Comparison of ENCODE assay signal across 1 cellular context in the genomic region with DNA sequence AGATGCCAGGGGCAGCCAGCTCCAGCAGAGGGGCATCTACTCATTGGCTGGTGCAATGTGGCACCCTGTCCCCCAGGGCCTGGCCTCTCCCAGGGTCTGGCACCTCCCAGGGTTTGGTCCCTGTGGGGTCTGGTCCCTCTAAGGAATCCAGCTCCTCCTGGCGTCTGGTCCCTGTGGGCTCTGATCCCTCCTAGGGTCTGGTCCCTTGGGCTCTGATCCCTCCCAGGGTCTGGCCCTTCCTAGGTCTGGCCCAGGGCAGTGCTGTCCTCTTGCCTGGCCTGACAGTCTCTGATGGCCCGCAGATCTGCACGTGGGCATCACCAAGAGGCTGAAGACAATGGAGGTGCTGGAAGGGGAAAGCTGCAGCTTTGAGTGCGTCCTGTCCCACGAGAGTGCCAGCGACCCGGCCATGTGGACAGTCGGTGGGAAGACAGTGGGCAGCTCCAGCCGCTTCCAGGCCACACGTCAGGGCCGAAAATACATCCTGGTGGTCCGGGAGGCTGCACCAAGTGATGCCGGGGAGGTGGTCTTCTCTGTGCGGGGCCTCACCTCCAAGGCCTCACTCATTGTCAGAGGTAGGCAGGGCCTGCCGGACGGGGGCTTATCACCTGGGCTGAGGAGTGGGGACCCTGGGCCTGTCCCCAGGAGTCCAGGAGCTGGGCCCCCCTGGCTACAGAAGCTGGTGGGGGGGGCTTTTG.
TF ChIP-seq lines count a peak whose summit lies in the region.

No MANE protein-coding gene starts in this region.

TF ChIP-seq in WTC11, 78 proteins besides CTCF, POLR2A, EP300 and RAD21 (continued from another document):
- TF ChIP-seq, protein P1, sequence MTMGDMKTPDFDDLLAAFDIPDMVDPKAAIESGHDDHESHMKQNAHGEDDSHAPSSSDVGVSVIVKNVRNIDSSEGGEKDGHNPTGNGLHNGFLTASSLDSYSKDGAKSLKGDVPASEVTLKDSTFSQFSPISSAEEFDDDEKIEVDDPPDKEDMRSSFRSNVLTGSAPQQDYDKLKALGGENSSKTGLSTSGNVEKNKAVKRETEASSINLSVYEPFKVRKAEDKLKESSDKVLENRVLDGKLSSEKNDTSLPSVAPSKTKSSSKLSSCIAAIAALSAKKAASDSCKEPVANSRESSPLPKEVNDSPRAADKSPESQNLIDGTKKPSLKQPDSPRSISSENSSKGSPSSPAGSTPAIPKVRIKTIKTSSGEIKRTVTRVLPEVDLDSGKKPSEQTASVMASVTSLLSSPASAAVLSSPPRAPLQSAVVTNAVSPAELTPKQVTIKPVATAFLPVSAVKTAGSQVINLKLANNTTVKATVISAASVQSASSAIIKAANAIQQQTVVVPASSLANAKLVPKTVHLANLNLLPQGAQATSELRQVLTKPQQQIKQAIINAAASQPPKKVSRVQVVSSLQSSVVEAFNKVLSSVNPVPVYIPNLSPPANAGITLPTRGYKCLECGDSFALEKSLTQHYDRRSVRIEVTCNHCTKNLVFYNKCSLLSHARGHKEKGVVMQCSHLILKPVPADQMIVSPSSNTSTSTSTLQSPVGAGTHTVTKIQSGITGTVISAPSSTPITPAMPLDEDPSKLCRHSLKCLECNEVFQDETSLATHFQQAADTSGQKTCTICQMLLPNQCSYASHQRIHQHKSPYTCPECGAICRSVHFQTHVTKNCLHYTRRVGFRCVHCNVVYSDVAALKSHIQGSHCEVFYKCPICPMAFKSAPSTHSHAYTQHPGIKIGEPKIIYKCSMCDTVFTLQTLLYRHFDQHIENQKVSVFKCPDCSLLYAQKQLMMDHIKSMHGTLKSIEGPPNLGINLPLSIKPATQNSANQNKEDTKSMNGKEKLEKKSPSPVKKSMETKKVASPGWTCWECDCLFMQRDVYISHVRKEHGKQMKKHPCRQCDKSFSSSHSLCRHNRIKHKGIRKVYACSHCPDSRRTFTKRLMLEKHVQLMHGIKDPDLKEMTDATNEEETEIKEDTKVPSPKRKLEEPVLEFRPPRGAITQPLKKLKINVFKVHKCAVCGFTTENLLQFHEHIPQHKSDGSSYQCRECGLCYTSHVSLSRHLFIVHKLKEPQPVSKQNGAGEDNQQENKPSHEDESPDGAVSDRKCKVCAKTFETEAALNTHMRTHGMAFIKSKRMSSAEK (CRISPR knock-in tag; IDR thresholded peaks at IDR 0.05; ENCODE audit: borderline replicate concordance), result no peak
- TF ChIP-seq, protein P2, sequence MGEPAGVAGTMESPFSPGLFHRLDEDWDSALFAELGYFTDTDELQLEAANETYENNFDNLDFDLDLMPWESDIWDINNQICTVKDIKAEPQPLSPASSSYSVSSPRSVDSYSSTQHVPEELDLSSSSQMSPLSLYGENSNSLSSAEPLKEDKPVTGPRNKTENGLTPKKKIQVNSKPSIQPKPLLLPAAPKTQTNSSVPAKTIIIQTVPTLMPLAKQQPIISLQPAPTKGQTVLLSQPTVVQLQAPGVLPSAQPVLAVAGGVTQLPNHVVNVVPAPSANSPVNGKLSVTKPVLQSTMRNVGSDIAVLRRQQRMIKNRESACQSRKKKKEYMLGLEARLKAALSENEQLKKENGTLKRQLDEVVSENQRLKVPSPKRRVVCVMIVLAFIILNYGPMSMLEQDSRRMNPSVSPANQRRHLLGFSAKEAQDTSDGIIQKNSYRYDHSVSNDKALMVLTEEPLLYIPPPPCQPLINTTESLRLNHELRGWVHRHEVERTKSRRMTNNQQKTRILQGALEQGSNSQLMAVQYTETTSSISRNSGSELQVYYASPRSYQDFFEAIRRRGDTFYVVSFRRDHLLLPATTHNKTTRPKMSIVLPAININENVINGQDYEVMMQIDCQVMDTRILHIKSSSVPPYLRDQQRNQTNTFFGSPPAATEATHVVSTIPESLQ (CRISPR knock-in tag; IDR thresholded peaks at IDR 0.05), result no peak
- TF ChIP-seq, protein P3, sequence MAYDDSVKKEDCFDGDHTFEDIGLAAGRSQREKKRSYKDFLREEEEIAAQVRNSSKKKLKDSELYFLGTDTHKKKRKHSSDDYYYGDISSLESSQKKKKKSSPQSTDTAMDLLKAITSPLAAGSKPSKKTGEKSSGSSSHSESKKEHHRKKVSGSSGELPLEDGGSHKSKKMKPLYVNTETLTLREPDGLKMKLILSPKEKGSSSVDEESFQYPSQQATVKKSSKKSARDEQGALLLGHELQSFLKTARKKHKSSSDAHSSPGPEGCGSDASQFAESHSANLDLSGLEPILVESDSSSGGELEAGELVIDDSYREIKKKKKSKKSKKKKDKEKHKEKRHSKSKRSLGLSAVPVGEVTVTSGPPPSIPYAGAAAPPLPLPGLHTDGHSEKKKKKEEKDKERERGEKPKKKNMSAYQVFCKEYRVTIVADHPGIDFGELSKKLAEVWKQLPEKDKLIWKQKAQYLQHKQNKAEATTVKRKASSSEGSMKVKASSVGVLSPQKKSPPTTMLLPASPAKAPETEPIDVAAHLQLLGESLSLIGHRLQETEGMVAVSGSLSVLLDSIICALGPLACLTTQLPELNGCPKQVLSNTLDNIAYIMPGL (CRISPR knock-in tag; IDR thresholded peaks at IDR 0.05), result no peak
- TF ChIP-seq, protein P4, sequence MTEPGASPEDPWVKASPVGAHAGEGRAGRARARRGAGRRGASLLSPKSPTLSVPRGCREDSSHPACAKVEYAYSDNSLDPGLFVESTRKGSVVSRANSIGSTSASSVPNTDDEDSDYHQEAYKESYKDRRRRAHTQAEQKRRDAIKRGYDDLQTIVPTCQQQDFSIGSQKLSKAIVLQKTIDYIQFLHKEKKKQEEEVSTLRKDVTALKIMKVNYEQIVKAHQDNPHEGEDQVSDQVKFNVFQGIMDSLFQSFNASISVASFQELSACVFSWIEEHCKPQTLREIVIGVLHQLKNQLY (CRISPR knock-in tag; IDR thresholded peaks at IDR 0.05), result no peak
- no peak for TF ChIP-seq NFE2L1 (CRISPR knock-in tag; IDR thresholded peaks at IDR 0.05)
- no peak for TF ChIP-seq SMAD4 (CRISPR knock-in tag; IDR thresholded peaks at IDR 0.05)
- TF ChIP-seq FOXP1 (CRISPR knock-in tag; IDR thresholded peaks at IDR 0.05; ENCODE audit: borderline replicate concordance), result no peak
- TF ChIP-seq OVOL2 (CRISPR knock-in tag; IDR thresholded peaks at IDR 0.05; ENCODE audit: borderline replicate concordance), result no peak
- no peak for TF ChIP-seq TEAD4 (CRISPR knock-in tag; IDR thresholded peaks at IDR 0.05)
